20 cellular contexts compared by ENCODE assay signal in genomic region chr7:14432936-14433335, GRCh38.
DNase-seq lines count a peak whose midpoint lies in the region; ATAC-seq and TF ChIP-seq lines count a peak whose summit lies in the region.
"Had no signal": no experiment of that assay in that cellular context is flagged by ENCODE, and none has a peak within 500 bp of the region (broad histone marks: within the 10 kb centered on the region; RNA-seq: fewer than 3 reads in every experiment).

No MANE protein-coding gene starts in this region.

- H3K36me3 ChIP-seq in GM23338 (ENCODE audit: insufficient read depth) (no peaks in the 10 kb centered on the region), NT2/D1 (ENCODE audit: insufficient read depth, insufficient read length, low read length) (no peaks in the 10 kb centered on the region)
- H3K36me3 ChIP-seq: BLaER1 treated with 17β-estradiol and CSF1 and Interleukin-3, amounts not matched to agents 10 nM and 100 nM had no signal

- no peak overlapping the region for H3K27ac Mint-ChIP-seq in GM23338
- peak overlapping the region; percentile 89 for H3K27ac Mint-ChIP-seq in glutamatergic neuron (ENCODE audit: unreplicated experiment)
- H3K27ac Mint-ChIP-seq in nephron = peak overlapping the region; percentile 18 to 86 (median 67)
- H3K27ac Mint-ChIP-seq: CD8-positive, alpha-beta memory T cell had no signal

- H3F3A ChIP-seq in GM23338 (replicated peaks; ENCODE audit: low read depth) = no peaks in the 10 kb centered on the region

- no peak overlapping the region for H2AFZ ChIP-seq in GM23338
- H2AFZ ChIP-seq: PC-9 had no signal

- H3K9me3 ChIP-seq in NT2/D1 (ENCODE audit: insufficient read depth, low read length) = no peaks in the 10 kb centered on the region
- H3K9me3 ChIP-seq: A549; BLaER1 treated with 17β-estradiol and CSF1 and Interleukin-3, amounts not matched to agents 10 nM and 100 nM; SK-N-SH had no signal

- H3K27ac ChIP-seq in GM23338 (ENCODE audit: low read depth) = no peak overlapping the region
- H3K27ac ChIP-seq: A549; BLaER1 treated with 17β-estradiol and CSF1 and Interleukin-3, amounts not matched to agents 10 nM and 100 nM; PC-9 had no signal

- no peak overlapping the region for H3K4me3 Mint-ChIP-seq in GM23338
- no peak overlapping the region for H3K4me3 Mint-ChIP-seq in glutamatergic neuron (ENCODE audit: unreplicated experiment)
- no peak overlapping the region for H3K4me3 Mint-ChIP-seq in nephron
- H3K4me3 Mint-ChIP-seq: CD8-positive, alpha-beta memory T cell had no signal

- DNase-seq in GM23338 (ENCODE audit: low spot score) (no peak), NT2/D1 (ENCODE audit: low read depth, low spot score) (peak; percentile 42), glutamatergic neuron (peak; percentile 50), posterior vena cava (ENCODE audit: low spot score) (no peak), NCI-H2081 (lab: John Stamatoyannopoulos, UW) (no peak), omental fat pad (ENCODE audit: low spot score) (no peak)
- DNase-seq: CD8-positive, alpha-beta memory T cell; DMS79 treated with DMSO at 0.1 percent for 48 hours; GDM1; NCI-H446; PC-9; Right ventricle myocardium superior; SK-N-SH had no signal

- H3K9ac ChIP-seq in NT2/D1 (ENCODE audit: insufficient read length, low read depth) = no peak overlapping the region
- H3K9ac ChIP-seq: BLaER1 treated with 17β-estradiol and CSF1 and Interleukin-3, amounts not matched to agents 10 nM and 100 nM; SK-N-SH had no signal

- H3K4me2 ChIP-seq in GM23338 = no peak overlapping the region
- H3K4me2 ChIP-seq: A549; BLaER1 treated with 17β-estradiol and CSF1 and Interleukin-3, amounts not matched to agents 10 nM and 100 nM; PC-9; SK-N-SH had no signal

- H3K4me3 ChIP-seq in GM23338 = no peak overlapping the region
- H3K4me3 ChIP-seq in NT2/D1 (ENCODE audit: insufficient read length, low read depth) = no peak overlapping the region
- H3K4me3 ChIP-seq: A549; BLaER1 treated with 17β-estradiol and CSF1 and Interleukin-3, amounts not matched to agents 10 nM and 100 nM; GM12878; K562; PC-9 had no signal

- H3K36me3 Mint-ChIP-seq in GM23338 (ENCODE audit: low read depth) (no peaks in the 10 kb centered on the region), glutamatergic neuron (ENCODE audit: unreplicated experiment) (peaks cover 6% of the 10 kb centered on the region), nephron (ENCODE audit: low read depth) (no peaks in the 10 kb centered on the region)
- H3K36me3 Mint-ChIP-seq: CD8-positive, alpha-beta memory T cell had no signal

- H3K4me1 Mint-ChIP-seq in GM23338 (peaks cover 8% of the 10 kb centered on the region; the same call in 2 of the 3 replicates), glutamatergic neuron (ENCODE audit: low read depth, unreplicated experiment) (peaks cover 17% of the 10 kb centered on the region), nephron (peaks cover 25% of the 10 kb centered on the region)
- H3K4me1 Mint-ChIP-seq: CD8-positive, alpha-beta memory T cell had no signal

- H3K4me1 ChIP-seq in GM23338 (ENCODE audit: insufficient read depth) (no peaks in the 10 kb centered on the region), NT2/D1 (ENCODE audit: insufficient read depth, insufficient read length) (no peaks in the 10 kb centered on the region)
- H3K4me1 ChIP-seq: A549 had no signal

- TF ChIP-seq CTCF in GM23338 (conservative IDR thresholded peaks at IDR 0.05; ENCODE audit: low read depth in 2 of 2) = no peak
- TF ChIP-seq CTCF in glutamatergic neuron (IDR thresholded peaks at IDR 0.05; ENCODE audit: partially characterized antibody, unreplicated experiment) = no peak
- no peak for TF ChIP-seq CTCF in nephron (IDR thresholded peaks at IDR 0.05; ENCODE audit: unreplicated experiment in 3 of 3)
- TF ChIP-seq CTCF in omental fat pad (IDR thresholded peaks at IDR 0.05) = no peak

- H3K9me2 ChIP-seq in GM23338 (ENCODE audit: insufficient read depth) = no peaks in the 10 kb centered on the region

- no peaks in the 10 kb centered on the region for H3K79me2 ChIP-seq in GM23338 (replicated peaks; ENCODE audit: insufficient read depth)

- no peaks in the 10 kb centered on the region for H3K27me3 ChIP-seq in GM23338 (ENCODE audit: insufficient read depth)
- H3K27me3 ChIP-seq in NT2/D1 (ENCODE audit: insufficient read depth, insufficient read length) = no peaks in the 10 kb centered on the region
- H3K27me3 ChIP-seq: BLaER1 treated with 17β-estradiol and CSF1 and Interleukin-3, amounts not matched to agents 10 nM and 100 nM had no signal

- no peaks in the 10 kb centered on the region for H3K9me3 Mint-ChIP-seq in GM23338
- H3K9me3 Mint-ChIP-seq in glutamatergic neuron (ENCODE audit: unreplicated experiment) = peaks cover 2% of the 10 kb centered on the region
- peaks cover 7% of the 10 kb centered on the region for H3K9me3 Mint-ChIP-seq in nephron

- H4K20me1 ChIP-seq in GM23338 (replicated peaks; ENCODE audit: insufficient read depth) = no peaks in the 10 kb centered on the region
- H4K20me1 ChIP-seq: BLaER1 treated with 17β-estradiol and CSF1 and Interleukin-3, amounts not matched to agents 10 nM and 100 nM had no signal

- intact Hi-C loops in posterior vena cava (cut with DNase I) = no loop called here

- ATAC-seq in GM23338 (peak; percentile 81), omental fat pad (ENCODE audit: low FRiP score) (no peak), HG02588 (IDR thresholded peaks at IDR 0.05; ENCODE audit: unreplicated experiment) (no peak)
- ATAC-seq: A549, GM12878, HCT116, K562 had no signal

- no peaks in the 10 kb centered on the region for H3K27me3 Mint-ChIP-seq in GM23338 (ENCODE audit: insufficient read depth, low read depth, poor library complexity)
- H3K27me3 Mint-ChIP-seq in glutamatergic neuron (ENCODE audit: unreplicated experiment) = no peaks in the 10 kb centered on the region
- H3K27me3 Mint-ChIP-seq in nephron (ENCODE audit: low read depth) = no peaks in the 10 kb centered on the region

TF ChIP-seq in GM23338, 12 proteins besides CTCF, POLR2A, EP300 and RAD21:
- TF ChIP-seq EZH2phosphoT487 (IDR thresholded peaks at IDR 0.05; ENCODE audit: unreplicated experiment) = no peak

Comparison
In these comparisons a context has a peak if more than half of its experiments do, and no peak if none do; other contexts are left out.
1. DNase-seq: peak in NT2/D1 (single experiment) and glutamatergic neuron (single experiment); none in GM23338 (single experiment), posterior vena cava (single experiment), NCI-H2081 (0 of 2) and omental fat pad (single experiment).